ENCODE assay signal across 1 cellular context in genomic region chr2:200703132-200703925, GRCh38.
TF ChIP-seq lines count a peak whose summit lies in the region.

No MANE protein-coding gene starts in this region.

TF ChIP-seq in H1, 55 proteins besides CTCF, POLR2A, EP300 and RAD21 (continued from another document):
- no peak for TF ChIP-seq KDM5A (IDR thresholded peaks at IDR 0.05; ENCODE audit: low read length)
- no peak for TF ChIP-seq POLR2AphosphoS5 (IDR thresholded peaks at IDR 0.05; ENCODE audit: low read depth, low read length)
- TF ChIP-seq CHD2 (IDR thresholded peaks at IDR 0.05; ENCODE audit: low read length) = no peak
- no peak for TF ChIP-seq EZH2 (IDR thresholded peaks at IDR 0.05; ENCODE audit: low read depth, low read length, severe bottlenecking)
- TF ChIP-seq GABPA (IDR thresholded peaks at IDR 0.05; ENCODE audit: borderline replicate concordance, insufficient read depth, low read length) = no peak
- TF ChIP-seq SIN3A (conservative IDR thresholded peaks at IDR 0.05 in 1 of 2, IDR thresholded peaks at IDR 0.05 in 1 of 2; ENCODE audit: low read depth in 1 of 2, low read length in 2 of 2) = no peak
- no peak for TF ChIP-seq EGR1 (IDR thresholded peaks at IDR 0.05; ENCODE audit: borderline replicate concordance, low read depth, low read length)
- no peak for TF ChIP-seq ZNF274 (IDR thresholded peaks at IDR 0.05; ENCODE audit: borderline replicate concordance, extremely low read depth, low read length)
- TF ChIP-seq CHD7 (IDR thresholded peaks at IDR 0.05; ENCODE audit: insufficient replicate concordance, low read length) = no peak
- TF ChIP-seq HDAC2 (IDR thresholded peaks at IDR 0.05; ENCODE audit: borderline replicate concordance in 1 of 2, low read depth in 2 of 2, low read length in 2 of 2) = no peak
- no peak for TF ChIP-seq JUN (IDR thresholded peaks at IDR 0.05; ENCODE audit: low read depth, low read length)
- no peak for TF ChIP-seq BRCA1 (IDR thresholded peaks at IDR 0.05; ENCODE audit: low read depth, low read length)
- no peak for TF ChIP-seq ATF3 (IDR thresholded peaks at IDR 0.05; ENCODE audit: insufficient read depth, low read depth, low read length)
